ENCODE assay signal across 1 cellular context in the genomic region with DNA sequence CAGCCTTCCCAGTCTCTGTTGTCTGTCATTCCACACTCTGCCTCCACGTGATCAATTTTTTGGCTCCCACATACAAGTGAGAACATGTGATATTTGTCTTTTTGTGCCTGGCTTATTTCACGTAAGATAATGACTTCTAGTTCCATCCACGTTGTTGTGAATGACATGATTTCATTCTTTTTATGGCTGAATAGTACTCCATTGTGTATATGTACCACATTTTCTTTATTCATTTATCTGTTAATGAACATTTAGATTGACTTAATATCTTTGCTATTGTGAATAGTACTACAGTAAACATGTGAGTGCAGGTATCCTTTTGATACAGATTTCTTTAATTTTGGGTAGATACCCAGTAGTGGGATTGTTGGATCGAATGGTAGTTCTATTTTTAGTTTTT.
TF ChIP-seq lines count a peak whose summit lies in the region.

No MANE protein-coding gene starts in this region.

TF ChIP-seq in SK-N-SH, 30 proteins besides CTCF, POLR2A, EP300 and RAD21 (continued from another document):
- TF ChIP-seq, protein P1, sequence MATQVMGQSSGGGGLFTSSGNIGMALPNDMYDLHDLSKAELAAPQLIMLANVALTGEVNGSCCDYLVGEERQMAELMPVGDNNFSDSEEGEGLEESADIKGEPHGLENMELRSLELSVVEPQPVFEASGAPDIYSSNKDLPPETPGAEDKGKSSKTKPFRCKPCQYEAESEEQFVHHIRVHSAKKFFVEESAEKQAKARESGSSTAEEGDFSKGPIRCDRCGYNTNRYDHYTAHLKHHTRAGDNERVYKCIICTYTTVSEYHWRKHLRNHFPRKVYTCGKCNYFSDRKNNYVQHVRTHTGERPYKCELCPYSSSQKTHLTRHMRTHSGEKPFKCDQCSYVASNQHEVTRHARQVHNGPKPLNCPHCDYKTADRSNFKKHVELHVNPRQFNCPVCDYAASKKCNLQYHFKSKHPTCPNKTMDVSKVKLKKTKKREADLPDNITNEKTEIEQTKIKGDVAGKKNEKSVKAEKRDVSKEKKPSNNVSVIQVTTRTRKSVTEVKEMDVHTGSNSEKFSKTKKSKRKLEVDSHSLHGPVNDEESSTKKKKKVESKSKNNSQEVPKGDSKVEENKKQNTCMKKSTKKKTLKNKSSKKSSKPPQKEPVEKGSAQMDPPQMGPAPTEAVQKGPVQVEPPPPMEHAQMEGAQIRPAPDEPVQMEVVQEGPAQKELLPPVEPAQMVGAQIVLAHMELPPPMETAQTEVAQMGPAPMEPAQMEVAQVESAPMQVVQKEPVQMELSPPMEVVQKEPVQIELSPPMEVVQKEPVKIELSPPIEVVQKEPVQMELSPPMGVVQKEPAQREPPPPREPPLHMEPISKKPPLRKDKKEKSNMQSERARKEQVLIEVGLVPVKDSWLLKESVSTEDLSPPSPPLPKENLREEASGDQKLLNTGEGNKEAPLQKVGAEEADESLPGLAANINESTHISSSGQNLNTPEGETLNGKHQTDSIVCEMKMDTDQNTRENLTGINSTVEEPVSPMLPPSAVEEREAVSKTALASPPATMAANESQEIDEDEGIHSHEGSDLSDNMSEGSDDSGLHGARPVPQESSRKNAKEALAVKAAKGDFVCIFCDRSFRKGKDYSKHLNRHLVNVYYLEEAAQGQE (IDR thresholded peaks at IDR 0.05; ENCODE audit: low read depth, low read length): no peak
- no peak for TF ChIP-seq YY1 (IDR thresholded peaks at IDR 0.05; ENCODE audit: low read depth)
